ENCODE assay signal across 8 cellular contexts in genomic region chr1:145927073-145927886, GRCh38. TPM values are rescaled to one million over a fixed set of nuclear protein-coding genes. Genes with fewer than 3 reads are reported as not detected.
DNase-seq lines count a peak whose midpoint lies in the region; ATAC-seq and TF ChIP-seq lines count a peak whose summit lies in the region.

Gene RBM8A, minus strand, starts transcription at chr1:145927484. Its CDS starts 58 bp downstream, at chr1:145927426.

- ATAC-seq in GM21576 (IDR thresholded peaks at IDR 0.05; ENCODE audit: unreplicated experiment): peak; percentile 98

- peak within 1 kb of the TSS; percentile 96 for H3K4me3 ChIP-seq in epithelial cell of proximal tubule (ENCODE audit: low read depth, low read length)

- DNase-seq in DMS53 treated with DMSO at 0.1 percent for 48 hours (lab: John Stamatoyannopoulos, UW; ENCODE audit: unreplicated experiment): peak; percentile 97
- DNase-seq in OCI-M2 (lab: John Stamatoyannopoulos, UW; ENCODE audit: unreplicated experiment): peak; percentile 47
- DNase-seq in activated T-cell treated with anti-CD3 and anti-CD28 coated beads for 4 hours: peak; percentile 92
- DNase-seq in epithelial cell of proximal tubule (ENCODE audit: low read depth): peak; percentile 94
- DNase-seq in mucosa of gallbladder (ENCODE audit: low spot score): peak; percentile 97
- DNase-seq in stimulated activated CD8-positive, alpha-beta memory T cell treated with anti-CD3 and anti-CD28 coated beads, Interleukin-4, amount 100 ng/mL, for 4 hours (ENCODE audit: low read depth in 2 of 2, low spot score in 1 of 2): peak; percentile 86 to 89

- TF ChIP-seq RAD21 in Ishikawa (IDR thresholded peaks at IDR 0.05; ENCODE audit: low read depth): no peak; the same call in 1 of the 2 replicates

- no peak for TF ChIP-seq EP300 in Ishikawa (IDR thresholded peaks at IDR 0.05; ENCODE audit: borderline replicate concordance)

- peak; percentile 68 for TF ChIP-seq CTCF in epithelial cell of proximal tubule (conservative IDR thresholded peaks at IDR 0.05; ENCODE audit: low read depth, low read length)

TF ChIP-seq in Ishikawa, 13 proteins besides CTCF, POLR2A, EP300 and RAD21:
- TF ChIP-seq, protein P1, sequence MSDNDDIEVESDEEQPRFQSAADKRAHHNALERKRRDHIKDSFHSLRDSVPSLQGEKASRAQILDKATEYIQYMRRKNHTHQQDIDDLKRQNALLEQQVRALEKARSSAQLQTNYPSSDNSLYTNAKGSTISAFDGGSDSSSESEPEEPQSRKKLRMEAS (IDR thresholded peaks at IDR 0.05): peak; percentile 85
- TF ChIP-seq REST (IDR thresholded peaks at IDR 0.05; ENCODE audit: low read depth) (no peak), YY1 (IDR thresholded peaks at IDR 0.05; ENCODE audit: low read depth) (peak; percentile 95), TEAD4 (IDR thresholded peaks at IDR 0.05) (peak; percentile 85), CREB1 (IDR thresholded peaks at IDR 0.05; ENCODE audit: low read depth) (peak; percentile 81), FOXM1 (IDR thresholded peaks at IDR 0.05; ENCODE audit: borderline replicate concordance, low read depth) (no peak; the same call in 1 of the 2 replicates), ZBTB7A (IDR thresholded peaks at IDR 0.05; ENCODE audit: low read depth) (no peak), EGR1 (IDR thresholded peaks at IDR 0.05) (peak; percentile 66; the same call in 1 of the 2 replicates), TAF1 (IDR thresholded peaks at IDR 0.05; ENCODE audit: low read depth) (peak; percentile 65), TCF12 (IDR thresholded peaks at IDR 0.05; ENCODE audit: low read depth) (peak; percentile 51), CEBPB (IDR thresholded peaks at IDR 0.05) (no peak), NFIC (IDR thresholded peaks at IDR 0.05) (no peak)
- TF ChIP-seq, protein P2, sequence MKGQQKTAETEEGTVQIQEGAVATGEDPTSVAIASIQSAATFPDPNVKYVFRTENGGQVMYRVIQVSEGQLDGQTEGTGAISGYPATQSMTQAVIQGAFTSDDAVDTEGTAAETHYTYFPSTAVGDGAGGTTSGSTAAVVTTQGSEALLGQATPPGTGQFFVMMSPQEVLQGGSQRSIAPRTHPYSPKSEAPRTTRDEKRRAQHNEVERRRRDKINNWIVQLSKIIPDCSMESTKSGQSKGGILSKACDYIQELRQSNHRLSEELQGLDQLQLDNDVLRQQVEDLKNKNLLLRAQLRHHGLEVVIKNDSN (IDR thresholded peaks at IDR 0.05): no peak

RNA-seq across cellular contexts. Expression of gene RBM8A, which starts in this region (rescaled TPM):
- total RNA-seq in epithelial cell of proximal tubule (228 and 360 TPM in 2 replicates), mucosa of gallbladder (99.8 TPM)

Comparison
In these comparisons a context has a peak if more than half of its experiments do, and no peak if none do; other contexts are left out.
1. Peak in every context shown above with its lines: DNase-seq, ATAC-seq and H3K4me3 ChIP-seq.
2. DNase-seq: peak in every context shown above with its lines; median percentile 97 in DMS53 treated with DMSO at 0.1 percent for 48 hours; 97 in mucosa of gallbladder; 94 in epithelial cell of proximal tubule; 92 in activated T-cell treated with anti-CD3 and anti-CD28 coated beads for 4 hours; 88 in stimulated activated CD8-positive, alpha-beta memory T cell treated with anti-CD3 and anti-CD28 coated beads, Interleukin-4, amount 100 ng/mL, for 4 hours; 47 in OCI-M2.